Comparison of ENCODE assay signal across 8 cellular contexts in genomic region chr1:180633092-180634045, GRCh38. TPM values are rescaled to one million over a fixed set of nuclear protein-coding genes. Genes with fewer than 3 reads are reported as not detected.
DNase-seq lines count a peak whose midpoint lies in the region; ATAC-seq, FAIRE-seq and TF ChIP-seq lines count a peak whose summit lies in the region.

No MANE protein-coding gene starts in this region.

- H3K4me2 ChIP-seq in parathyroid adenoma (ENCODE audit: low read length), result peak overlapping the region; percentile 66

- H2AFZ ChIP-seq in parathyroid adenoma, result no peak overlapping the region

- no peaks in the 10 kb centered on the region for H3K27me3 ChIP-seq in MG63
- H3K27me3 ChIP-seq in parathyroid adenoma (ENCODE audit: control insufficient read depth, insufficient read depth, low read length), result no peaks in the 10 kb centered on the region

- H3K9me3 ChIP-seq in MG63, result no peaks in the 10 kb centered on the region
- H3K9me3 ChIP-seq in parathyroid adenoma (ENCODE audit: control insufficient read depth, low read length), result no peaks in the 10 kb centered on the region

- TF ChIP-seq CTCF in coronary artery (IDR thresholded peaks at IDR 0.05), result no peak
- TF ChIP-seq CTCF in parathyroid adenoma (IDR thresholded peaks at IDR 0.05), result no peak

- FAIRE-seq in HTR-8/SVneo (lab: Jason Lieb, UNC), result no peak

- H3K36me3 ChIP-seq in MG63 (no peaks in the 10 kb centered on the region), parathyroid adenoma (ENCODE audit: control insufficient read depth, insufficient read depth, low read length) (no peaks in the 10 kb centered on the region)

- H3K27ac ChIP-seq in coronary artery (peak overlapping the region in 1 of 2 donors; percentile 73), parathyroid adenoma (no peak overlapping the region)

- ATAC-seq in HG02763 (IDR thresholded peaks at IDR 0.05; ENCODE audit: unreplicated experiment), result no peak
- no peak for ATAC-seq in HG03097 (IDR thresholded peaks at IDR 0.05; ENCODE audit: low FRiP score, unreplicated experiment)

- peak overlapping the region; percentile 86 for H3K4me3 ChIP-seq in MG63
- H3K4me3 ChIP-seq in coronary artery, result peak overlapping the region; percentile 97
- H3K4me3 ChIP-seq in parathyroid adenoma (ENCODE audit: low read depth, low read length), result peak overlapping the region; percentile 80

- peak; percentile 60 for DNase-seq in EH (ENCODE audit: low read depth)
- DNase-seq in MG63, result no peak
- no peak for DNase-seq in coronary artery (ENCODE audit: low spot score)
- no peak for DNase-seq in NCI-H1436 (lab: John Stamatoyannopoulos, UW)
- DNase-seq in HTR-8/SVneo (ENCODE audit: insufficient read length, low spot score), result no peak

- no peaks in the 10 kb centered on the region for H3K4me1 ChIP-seq in parathyroid adenoma

- peaks cover 13% of the 10 kb centered on the region for H3K79me2 ChIP-seq in parathyroid adenoma

- H3K9ac ChIP-seq in parathyroid adenoma, result no peak overlapping the region

RNA-seq across cellular contexts. Expression of gene XPR1, which starts 1.5 kb away (rescaled TPM):
- total RNA-seq in MG63 (2014; rRNA removed; shearing (Covaris generic); ENCODE audit: low replicate concordance), result 12.8 and 15.4 TPM in 2 replicates
